In the genomic region with DNA sequence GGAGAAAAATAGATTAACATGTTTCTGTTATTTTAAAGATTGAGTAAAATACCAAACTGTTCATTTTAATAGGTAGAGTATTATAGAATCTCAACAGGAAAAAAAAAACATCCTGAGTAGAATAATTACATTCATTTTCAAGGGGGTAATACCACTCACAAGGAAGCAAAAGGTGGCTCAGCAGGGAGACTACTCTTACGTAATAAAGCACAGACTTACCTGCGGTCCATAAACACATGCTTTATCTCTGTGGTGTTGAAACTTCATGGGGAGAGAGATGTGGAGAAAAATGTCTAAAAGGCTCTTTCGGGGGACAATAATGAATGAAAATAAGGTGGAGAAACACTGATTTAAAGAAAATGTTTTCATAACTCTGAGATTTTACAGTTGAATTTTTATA, we compare ENCODE assay signal across 2 cellular contexts.
TF ChIP-seq lines count a peak whose summit lies in the region.

No MANE protein-coding gene starts in this region.

TF ChIP-seq in HepG2, 621 proteins besides CTCF, POLR2A, EP300 and RAD21:
- TF ChIP-seq, protein P1, sequence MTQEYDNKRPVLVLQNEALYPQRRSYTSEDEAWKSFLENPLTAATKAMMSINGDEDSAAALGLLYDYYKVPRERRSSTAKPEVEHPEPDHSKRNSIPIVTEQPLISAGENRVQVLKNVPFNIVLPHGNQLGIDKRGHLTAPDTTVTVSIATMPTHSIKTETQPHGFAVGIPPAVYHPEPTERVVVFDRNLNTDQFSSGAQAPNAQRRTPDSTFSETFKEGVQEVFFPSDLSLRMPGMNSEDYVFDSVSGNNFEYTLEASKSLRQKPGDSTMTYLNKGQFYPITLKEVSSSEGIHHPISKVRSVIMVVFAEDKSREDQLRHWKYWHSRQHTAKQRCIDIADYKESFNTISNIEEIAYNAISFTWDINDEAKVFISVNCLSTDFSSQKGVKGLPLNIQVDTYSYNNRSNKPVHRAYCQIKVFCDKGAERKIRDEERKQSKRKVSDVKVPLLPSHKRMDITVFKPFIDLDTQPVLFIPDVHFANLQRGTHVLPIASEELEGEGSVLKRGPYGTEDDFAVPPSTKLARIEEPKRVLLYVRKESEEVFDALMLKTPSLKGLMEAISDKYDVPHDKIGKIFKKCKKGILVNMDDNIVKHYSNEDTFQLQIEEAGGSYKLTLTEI (CRISPR knock-in tag; conservative IDR thresholded peaks at IDR 0.05), result no peak
- TF ChIP-seq CEBPB (IDR thresholded peaks at IDR 0.05; ENCODE audit: borderline replicate concordance, low read depth, low read length), result peak; percentile 72

TF ChIP-seq in H1, 55 proteins besides CTCF, POLR2A, EP300 and RAD21:
- TF ChIP-seq CEBPB (IDR thresholded peaks at IDR 0.05; ENCODE audit: low read depth, low read length), result 0 out of 2 replicates have a peak, but pooled peaks have one; percentile 7
- no peak for TF ChIP-seq SP1 (IDR thresholded peaks at IDR 0.05; ENCODE audit: low read depth, low read length)
- no peak for TF ChIP-seq HDAC6 (IDR thresholded peaks at IDR 0.05; ENCODE audit: low read depth, low read length)
- no peak for TF ChIP-seq SRF (IDR thresholded peaks at IDR 0.05; ENCODE audit: low read depth, low read length)
- no peak for TF ChIP-seq SP2 (IDR thresholded peaks at IDR 0.05; ENCODE audit: low read length)
